1 cellular context compared by ENCODE assay signal in genomic region chr11:103530257-103530656, GRCh38.
TF ChIP-seq lines count a peak whose summit lies in the region.

No MANE protein-coding gene starts in this region.

TF ChIP-seq in SK-N-SH treated with all-trans-retinoic acid at 6 μM for 48 hours, 23 proteins besides CTCF, POLR2A, EP300 and RAD21 (continued from another document):
- TF ChIP-seq POU6F1 (CRISPR knock-in tag; IDR thresholded peaks at IDR 0.05; ENCODE audit: borderline replicate concordance, low read depth): no peak
- no peak for TF ChIP-seq ZC3H10 (CRISPR knock-in tag; IDR thresholded peaks at IDR 0.05)
- TF ChIP-seq GLIS3 (CRISPR knock-in tag; IDR thresholded peaks at IDR 0.05): no peak
